In genomic region chr5:124514966-124515365, GRCh38 we compare ENCODE assay signal across 2 cellular contexts.
TF ChIP-seq lines count a peak whose summit lies in the region.

No MANE protein-coding gene starts in this region.

TF ChIP-seq in GM23338, 12 proteins besides CTCF, POLR2A, EP300 and RAD21 (continued from another document):
- TF ChIP-seq STAT1 (IDR thresholded peaks at IDR 0.05; ENCODE audit: unreplicated experiment) (no peak), EZH2phosphoT487 (IDR thresholded peaks at IDR 0.05; ENCODE audit: unreplicated experiment) (no peak), JUNB (IDR thresholded peaks at IDR 0.05; ENCODE audit: unreplicated experiment) (no peak), CREB1 (CRISPR knock-in tag; IDR thresholded peaks at IDR 0.05; ENCODE audit: low read depth) (no peak)
- TF ChIP-seq, protein P1, sequence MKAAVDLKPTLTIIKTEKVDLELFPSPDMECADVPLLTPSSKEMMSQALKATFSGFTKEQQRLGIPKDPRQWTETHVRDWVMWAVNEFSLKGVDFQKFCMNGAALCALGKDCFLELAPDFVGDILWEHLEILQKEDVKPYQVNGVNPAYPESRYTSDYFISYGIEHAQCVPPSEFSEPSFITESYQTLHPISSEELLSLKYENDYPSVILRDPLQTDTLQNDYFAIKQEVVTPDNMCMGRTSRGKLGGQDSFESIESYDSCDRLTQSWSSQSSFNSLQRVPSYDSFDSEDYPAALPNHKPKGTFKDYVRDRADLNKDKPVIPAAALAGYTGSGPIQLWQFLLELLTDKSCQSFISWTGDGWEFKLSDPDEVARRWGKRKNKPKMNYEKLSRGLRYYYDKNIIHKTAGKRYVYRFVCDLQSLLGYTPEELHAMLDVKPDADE (IDR thresholded peaks at IDR 0.05), result no peak

TF ChIP-seq in neural cell, 6 proteins besides CTCF, POLR2A, EP300 and RAD21 (continued from another document):
- TF ChIP-seq EZH2 (IDR thresholded peaks at IDR 0.05; ENCODE audit: borderline replicate concordance, insufficient read depth, low read length, poor library complexity, severe bottlenecking) (no peak), SMC3 (conservative IDR thresholded peaks at IDR 0.05; ENCODE audit: poor library complexity) (no peak), POLR2AphosphoS5 (IDR thresholded peaks at IDR 0.05) (no peak)
